In the genomic region with DNA sequence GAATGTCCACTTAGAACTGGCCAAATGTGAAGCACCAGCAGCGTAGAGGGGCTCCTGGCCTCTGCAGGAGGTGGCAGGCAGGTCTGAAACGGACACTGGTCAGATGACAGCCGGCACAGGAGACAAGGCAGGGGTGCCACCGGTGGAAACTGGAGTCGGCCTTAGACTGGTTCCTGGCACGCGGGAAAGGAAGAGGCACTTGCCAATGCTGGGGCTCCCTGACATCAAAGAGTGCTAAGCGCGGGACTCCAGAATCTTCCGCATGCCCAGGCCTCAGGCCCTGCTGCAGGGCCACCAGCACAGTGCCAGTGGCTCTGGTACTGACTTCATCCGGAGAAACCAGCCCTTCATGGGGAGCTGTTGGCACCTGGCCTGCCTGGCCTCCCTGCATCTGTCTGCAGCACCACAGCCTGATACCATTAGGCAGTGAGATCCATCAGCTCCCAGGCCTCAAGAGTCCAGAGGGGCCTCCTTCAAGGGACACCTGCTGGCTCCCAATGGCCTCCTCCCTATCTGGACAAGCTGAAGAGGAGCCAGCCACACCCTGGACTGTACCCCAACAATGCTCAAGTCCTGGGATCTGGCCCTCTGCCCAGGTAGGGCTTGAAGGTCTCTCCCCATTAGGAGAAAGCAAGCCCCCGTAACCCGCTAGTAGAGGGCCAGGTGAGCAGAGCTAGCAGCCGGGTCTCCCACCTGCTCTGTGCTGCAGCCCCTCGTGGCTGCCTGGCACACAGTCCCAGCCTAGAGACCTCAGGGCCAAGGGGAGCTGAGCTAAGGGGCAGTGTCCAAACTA, we compare ENCODE assay signal across 15 cellular contexts. TPM values are rescaled to one million over a fixed set of nuclear protein-coding genes. Genes with fewer than 3 reads are reported as not detected.
DNase-seq lines count a peak whose midpoint lies in the region; ATAC-seq and TF ChIP-seq lines count a peak whose summit lies in the region.
"Had no signal": no experiment of that assay in that cellular context is flagged by ENCODE, and none has a peak within 500 bp of the region (broad histone marks: within the 10 kb centered on the region; RNA-seq: fewer than 3 reads in every experiment).

No MANE protein-coding gene starts in this region.

- H2BK20ac ChIP-seq in IMR-90 (ENCODE audit: low read depth, low read length), result peak overlapping the region; percentile 70

- peak overlapping the region; percentile 37; the same call in 1 of the 2 replicates for H3K14ac ChIP-seq in IMR-90 (replicated peaks; ENCODE audit: low read depth, low read length)

- TF ChIP-seq POLR2A in IMR-90 (IDR thresholded peaks at IDR 0.05; ENCODE audit: low read depth, low read length), result no peak

- H3K18ac ChIP-seq in IMR-90 (ENCODE audit: low read depth, low read length), result no peak overlapping the region

- peak overlapping the region; percentile 17 for H2AFZ ChIP-seq in IMR-90 (replicated peaks; ENCODE audit: low read length, poor library complexity)

- H3K4me3 ChIP-seq in IMR-90 (ENCODE audit: insufficient read depth, low read depth, low read length), result no peak overlapping the region
- no peak overlapping the region for H3K4me3 ChIP-seq in right cardiac atrium (ENCODE audit: low read length)
- H3K4me3 ChIP-seq in psoas muscle, result no peak overlapping the region
- H3K4me3 ChIP-seq: SJSA1 had no signal

- no peak overlapping the region for H3K9ac ChIP-seq in IMR-90 (ENCODE audit: low read depth, low read length)

- peak overlapping the region; percentile 80 for H2AK9ac ChIP-seq in IMR-90 (replicated peaks; ENCODE audit: low read depth, low read length, poor library complexity)

- no peak for ATAC-seq in activated T-cell treated with anti-CD3 and anti-CD28 coated beads, Interleukin-2, amount 50 U/mL, for 4 hours
- ATAC-seq in IMR-90 (ENCODE audit: low read depth), result no peak
- no peak for ATAC-seq in right cardiac atrium
- ATAC-seq in psoas muscle, result peak in 3 of 4 donors; percentile 44 to 66 (median 58)
- ATAC-seq in effector memory CD8-positive, alpha-beta T cell (replicated peaks), result no peak

- TF ChIP-seq CTCF in IMR-90 (conservative IDR thresholded peaks at IDR 0.05; ENCODE audit: low read depth, low read length) (no peak), psoas muscle (IDR thresholded peaks at IDR 0.05) (no peak)

- peak overlapping the region; percentile 56; the same call in 2 of the 3 replicates for H2BK15ac ChIP-seq in IMR-90 (ENCODE audit: low read depth, low read length)

- H4K20me1 ChIP-seq in IMR-90 (ENCODE audit: insufficient read depth, low read length), result peaks cover 4% of the 10 kb centered on the region

- no peaks in the 10 kb centered on the region for H3K36me3 Mint-ChIP-seq in activated T-cell treated with anti-CD3 and anti-CD28 coated beads, Interleukin-2, amount 50 U/mL, for 4 hours (ENCODE audit: insufficient read depth)
- peaks cover 3% of the 10 kb centered on the region for H3K36me3 Mint-ChIP-seq in effector memory CD8-positive, alpha-beta T cell (ENCODE audit: insufficient read depth)

- H3K36me3 ChIP-seq in IMR-90 (ENCODE audit: control insufficient read depth, insufficient read depth, low read length) (0 out of 2 replicates have a peak, but pooled peaks cover 1% of the 10 kb centered on the region), psoas muscle (ENCODE audit: insufficient read depth in 1 of 2, low read depth in 1 of 2) (peaks cover 0 to 16% of the 10 kb centered on the region in 2 donors)

- H3K9me3 Mint-ChIP-seq in activated T-cell treated with anti-CD3 and anti-CD28 coated beads, Interleukin-2, amount 50 U/mL, for 4 hours, result no peaks in the 10 kb centered on the region
- no peaks in the 10 kb centered on the region for H3K9me3 Mint-ChIP-seq in effector memory CD8-positive, alpha-beta T cell
- H3K9me3 Mint-ChIP-seq: activated T-cell treated with anti-CD3 and anti-CD28 coated beads, Interleukin-2, amount 50 U/mL, for 24 hours had no signal

- CTCF ChIA-PET in IMR-90 (lab: Yijun Ruan, JAX), result interaction anchor here (0.6 kb wide), 1 partner anchor 980 kb away, joined by 3 read pairs; no protein-coding TSS in a partner anchor

- H3K9me3 ChIP-seq in IMR-90 (ENCODE audit: control insufficient read depth, insufficient read depth, low read length) (no peaks in the 10 kb centered on the region), right cardiac atrium (ENCODE audit: control insufficient read depth, low read length) (no peaks in the 10 kb centered on the region), psoas muscle (no peaks in the 10 kb centered on the region)
- H3K9me3 ChIP-seq: SJSA1 had no signal

- peaks cover 64% of the 10 kb centered on the region for H3K9me1 ChIP-seq in IMR-90 (ENCODE audit: insufficient read depth, low read length)

- H3K4me1 ChIP-seq in IMR-90 (ENCODE audit: control insufficient read depth, insufficient read depth, low read length) (peaks cover 49% of the 10 kb centered on the region), right cardiac atrium (ENCODE audit: control insufficient read depth, insufficient read depth, low read length) (no peaks in the 10 kb centered on the region), psoas muscle (peaks cover 3% of the 10 kb centered on the region)

- no peak overlapping the region for H3K56ac ChIP-seq in IMR-90 (ENCODE audit: extremely low read depth, insufficient read depth, low read length)

- dilution Hi-C loops in IMR-90 (cut with HindIII; ENCODE audit: low sequenced_read_pairs, unreplicated experiment), result no loop called here

- H2AK5ac ChIP-seq in IMR-90 (ENCODE audit: low read depth, low read length), result peak overlapping the region; percentile 96

- no peak overlapping the region for H3K27ac Mint-ChIP-seq in effector memory CD8-positive, alpha-beta T cell
- H3K27ac Mint-ChIP-seq: activated T-cell treated with anti-CD3 and anti-CD28 coated beads, Interleukin-2, amount 50 U/mL, for 24 hours had no signal

- POLR2A ChIA-PET in IMR-90 (lab: Charles Lee; ENCODE audit: unreplicated experiment), result no interaction called here

- no peaks in the 10 kb centered on the region for H3K27me3 Mint-ChIP-seq in activated T-cell treated with anti-CD3 and anti-CD28 coated beads, Interleukin-2, amount 50 U/mL, for 4 hours (ENCODE audit: low read depth)
- no peaks in the 10 kb centered on the region for H3K27me3 Mint-ChIP-seq in effector memory CD8-positive, alpha-beta T cell
- H3K27me3 Mint-ChIP-seq: activated T-cell treated with anti-CD3 and anti-CD28 coated beads, Interleukin-2, amount 50 U/mL, for 24 hours had no signal

- TF ChIP-seq RAD21 in IMR-90 (IDR thresholded peaks at IDR 0.05; ENCODE audit: low read length), result no peak

- peak overlapping the region; percentile 97 for H2BK120ac ChIP-seq in IMR-90 (ENCODE audit: low read depth, low read length)

- in situ Hi-C loops in IMR-90 (cut with MboI; ENCODE audit: low sequenced_read_pairs), result no loop called here

- peaks cover 14 to 51% of the 10 kb centered on the region in 2 experiments for H3K79me1 ChIP-seq in IMR-90 (ENCODE audit: low read depth in 1 of 2, low read length in 2 of 2)

- peak overlapping the region; percentile 63 for H4K91ac ChIP-seq in IMR-90 (ENCODE audit: insufficient read depth, low read depth, low read length)

- 93% methylated on average over 13 of the region's 15 CpGs; no CpG with 5 or more reads in 1 of the 2 experiments for WGBS in IMR-90 (ENCODE audit: extremely low coverage in 2 of 2, insufficient read length in 1 of 2), 2 experiments
- 92% methylated on average over 15 of the region's 15 CpGs for whole genome bisulfite sequencing in right cardiac atrium
- 36 to 56% (median 40%) methylated on average over 14 to 15 of the region's 15 CpGs for WGBS in psoas muscle, 3 donors

- no peak overlapping the region for H3K4me3 Mint-ChIP-seq in activated T-cell treated with anti-CD3 and anti-CD28 coated beads, Interleukin-2, amount 50 U/mL, for 4 hours
- no peak overlapping the region for H3K4me3 Mint-ChIP-seq in effector memory CD8-positive, alpha-beta T cell
- H3K4me3 Mint-ChIP-seq: activated T-cell treated with anti-CD3 and anti-CD28 coated beads, Interleukin-2, amount 50 U/mL, for 24 hours had no signal

- BruUV-seq in IMR-90 (replicated peaks; lab: Mats Ljungman, UMichigan), result no TSS peak

- H4K5ac ChIP-seq in IMR-90 (ENCODE audit: low read depth, low read length), result peak overlapping the region; percentile 21; the same call in 1 of the 2 replicates

- H3K4ac ChIP-seq in IMR-90 (ENCODE audit: low read depth, low read length), result peak overlapping the region; percentile 72

- H4K8ac ChIP-seq in IMR-90 (ENCODE audit: low read depth in 2 of 2, low read length in 2 of 2), result peak overlapping the region in 1 of 2 experiments; percentile 43; a peak in 1 of 4 replicates

- H3K27me3 ChIP-seq in IMR-90 (ENCODE audit: control insufficient read depth, insufficient read depth, low read length) (no peaks in the 10 kb centered on the region), right cardiac atrium (ENCODE audit: control insufficient read depth, insufficient read depth) (no peaks in the 10 kb centered on the region), psoas muscle (ENCODE audit: insufficient read depth in 3 of 3, low read length in 2 of 3) (no peaks in the 10 kb centered on the region)
- H3K27me3 ChIP-seq: SJSA1 had no signal

- H3K27ac ChIP-seq in IMR-90 (ENCODE audit: insufficient read depth, low read length), result no peak overlapping the region; the same call in 1 of the 2 replicates
- H3K27ac ChIP-seq in right cardiac atrium (ENCODE audit: low read length), result no peak overlapping the region
- no peak overlapping the region for H3K27ac ChIP-seq in psoas muscle

- peaks cover 30% of the 10 kb centered on the region for H3K4me1 Mint-ChIP-seq in activated T-cell treated with anti-CD3 and anti-CD28 coated beads, Interleukin-2, amount 50 U/mL, for 4 hours (ENCODE audit: low read depth)
- peaks cover 0 to 5% of the 10 kb centered on the region in 2 donors for H3K4me1 Mint-ChIP-seq in effector memory CD8-positive, alpha-beta T cell (ENCODE audit: low read depth in 2 of 2)

- no peak overlapping the region for H3K4me2 ChIP-seq in IMR-90 (ENCODE audit: low read depth, low read length)

- peak; percentile 20 for DNase-seq in activated T-cell treated with anti-CD3 and anti-CD28 coated beads, Interleukin-2, amount 50 U/mL, for 1 hour
- DNase-seq in activated T-cell treated with anti-CD3 and anti-CD28 coated beads, Interleukin-2, amount 50 U/mL, for 4 hours, result no peak
- DNase-seq in IMR-90 (no peak), right cardiac atrium (peak in 2 of 3 donors; percentile 11 to 46), psoas muscle (peak in 1 of 2 donors; percentile 54), NAMALWA (ENCODE audit: low spot score) (no peak)
- no peak for DNase-seq in stimulated activated CD4-positive, alpha-beta T cell treated with anti-CD3 and anti-CD28 coated beads, Interleukin-2, amount 100 ng/mL, for 24 hours
- DNase-seq in effector memory CD8-positive, alpha-beta T cell, result no peak
- DNase-seq: activated CD4-positive, alpha-beta T cell treated with anti-CD3 and anti-CD28 coated beads for 48 hours; activated T-cell treated with anti-CD3 and anti-CD28 coated beads, Interleukin-2, amount 50 U/mL, for 24 hours; hippocampal formation; NCI-H187; NCI-H510A; T1000 had no signal

- H2BK5ac ChIP-seq in IMR-90 (ENCODE audit: low read depth, low read length, poor library complexity, severe bottlenecking), result peak overlapping the region; percentile 37

- no peak overlapping the region; the same call in 1 of the 2 replicates for H3K23ac ChIP-seq in IMR-90 (ENCODE audit: low read depth, low read length)

- intact Hi-C loops in IMR-90 (cut with micrococcal nuclease) (no loop called here), right cardiac atrium (cut with DNase I) (no loop called here), psoas muscle (cut with DNase I) (no loop called here)

RNA-seq across cellular contexts. Expression of gene GNB1L, which starts 29.7 kb away (rescaled TPM):
- total RNA-seq in activated T-cell treated with anti-CD3 and anti-CD28 coated beads, Interleukin-2, amount 50 U/mL, for 4 hours, result 10 to 100 TPM; 25.9 to 26.3 (median 26.0) TPM
- total RNA-seq in IMR-90 (2012; rRNA removed) (1.7 and 2.5 TPM in 2 replicates), right cardiac atrium (1 to 10 TPM; 2.8 to 4.9 (median 4.0) TPM), psoas muscle (1 to 10 TPM; 1.5 to 3.4 (median 3.0) TPM)
- polyA plus RNA-seq in IMR-90 (2012; rRNA removed) (4.4 and 5.5 TPM in 2 replicates), right cardiac atrium (2.1 TPM), psoas muscle (1 to 10 TPM; 3.3 to 7.6 (median 3.6) TPM)
- polyA plus RNA-seq in IMR-90 (2012; cell fraction: cytosol; rRNA removed), result 5.3 and 8.3 TPM in 2 replicates
- 3.5 and 12.3 TPM in 2 replicates for polyA plus RNA-seq in IMR-90 (2012; cell fraction: nucleus; rRNA removed; ENCODE audit: low replicate concordance)

RNA-seq across cellular contexts. Expression of gene RTL10, which starts 29.7 kb away (rescaled TPM):
- 10 to 100 TPM; 13.7 to 19.5 (median 14.5) TPM for total RNA-seq in activated T-cell treated with anti-CD3 and anti-CD28 coated beads, Interleukin-2, amount 50 U/mL, for 4 hours
- total RNA-seq in IMR-90 (2012; rRNA removed), result 8.6 TPM in 2 replicates
- 12.1 and 14.0 TPM in 2 replicates for polyA plus RNA-seq in IMR-90 (2012; rRNA removed)
- polyA plus RNA-seq in IMR-90 (2012; cell fraction: cytosol; rRNA removed), result 8.4 and 9.2 TPM in 2 replicates
- 24.4 and 41.2 TPM in 2 replicates for polyA plus RNA-seq in IMR-90 (2012; cell fraction: nucleus; rRNA removed; ENCODE audit: low replicate concordance)
- 1 to 10 TPM; 6.8 to 9.9 (median 8.8) TPM for total RNA-seq in right cardiac atrium
- polyA plus RNA-seq in right cardiac atrium, result 5.8 TPM
- 1 to 10 TPM; 5.3 to 9.7 (median 8.1) TPM for total RNA-seq in psoas muscle
- 1 to 10 TPM; 5.9 to 7.9 (median 6.3) TPM for polyA plus RNA-seq in psoas muscle

RNA-seq across cellular contexts. Expression of gene COMT, which starts 57.2 kb away (rescaled TPM):
- 100 to 1,000 TPM in 1 of 3 donors, 10 to 100 TPM in 2; 95.0 to 118 (median 95.5) TPM for total RNA-seq in activated T-cell treated with anti-CD3 and anti-CD28 coated beads, Interleukin-2, amount 50 U/mL, for 4 hours
- total RNA-seq in IMR-90 (2012; rRNA removed), result 175 and 202 TPM in 2 replicates
- polyA plus RNA-seq in IMR-90 (2012; rRNA removed), result 296 and 347 TPM in 2 replicates
- 473 and 691 TPM in 2 replicates for polyA plus RNA-seq in IMR-90 (2012; cell fraction: cytosol; rRNA removed)
- 159 and 329 TPM in 2 replicates for polyA plus RNA-seq in IMR-90 (2012; cell fraction: nucleus; rRNA removed; ENCODE audit: low replicate concordance)
- total RNA-seq in right cardiac atrium, result 10 to 100 TPM; 69.6 to 89.3 (median 84.4) TPM
- polyA plus RNA-seq in right cardiac atrium, result 102 TPM
- 100 to 1,000 TPM in 2 of 4 donors, 10 to 100 TPM in 2; 63.6 to 146 (median 115) TPM for total RNA-seq in psoas muscle
- polyA plus RNA-seq in psoas muscle, result 100 to 1,000 TPM; 100 to 142 (median 117) TPM

RNA-seq across cellular contexts. Expression of gene TXNRD2, which starts 57.3 kb away (rescaled TPM):
- 10 to 100 TPM; 15.4 to 21.6 (median 19.4) TPM for total RNA-seq in activated T-cell treated with anti-CD3 and anti-CD28 coated beads, Interleukin-2, amount 50 U/mL, for 4 hours
- 14.7 and 15.6 TPM in 2 replicates for total RNA-seq in IMR-90 (2012; rRNA removed)
- 25.7 and 28.4 TPM in 2 replicates for polyA plus RNA-seq in IMR-90 (2012; rRNA removed)
- 29.7 and 38.9 TPM in 2 replicates for polyA plus RNA-seq in IMR-90 (2012; cell fraction: cytosol; rRNA removed)
- polyA plus RNA-seq in IMR-90 (2012; cell fraction: nucleus; rRNA removed; ENCODE audit: low replicate concordance), result 47.3 and 92.8 TPM in 2 replicates
- total RNA-seq in right cardiac atrium, result 10 to 100 TPM; 18.7 to 28.5 (median 26.0) TPM
- 32.9 TPM for polyA plus RNA-seq in right cardiac atrium
- 10 to 100 TPM; 18.4 to 35.1 (median 24.5) TPM for total RNA-seq in psoas muscle
- 10 to 100 TPM; 13.7 to 23.5 (median 16.0) TPM for polyA plus RNA-seq in psoas muscle

Comparison
In these comparisons a context has a peak if more than half of its experiments do, and no peak if none do; other contexts are left out.
1. DNase-seq: peak in activated T-cell treated with anti-CD3 and anti-CD28 coated beads, Interleukin-2, amount 50 U/mL, for 1 hour (single experiment) and right cardiac atrium (2 of 3); none in activated T-cell treated with anti-CD3 and anti-CD28 coated beads, Interleukin-2, amount 50 U/mL, for 4 hours (single experiment), IMR-90 (single experiment), stimulated activated CD4-positive, alpha-beta T cell treated with anti-CD3 and anti-CD28 coated beads, Interleukin-2, amount 100 ng/mL, for 24 hours (0 of 2), NAMALWA (single experiment) and effector memory CD8-positive, alpha-beta T cell (0 of 3).
2. ATAC-seq: peak in psoas muscle (3 of 4); none in activated T-cell treated with anti-CD3 and anti-CD28 coated beads, Interleukin-2, amount 50 U/mL, for 4 hours (0 of 2), IMR-90 (single experiment), right cardiac atrium (0 of 2) and effector memory CD8-positive, alpha-beta T cell (single experiment).